In genomic region chr17:37430051-37430591, GRCh38 we compare ENCODE assay signal across 1 cellular context.
A peak's percentile ranks its signal among the peaks of the same experiment; 100 is the strongest.
TF ChIP-seq lines count a peak whose summit lies in the region.

No MANE protein-coding gene starts in this region.

TF ChIP-seq in K562, 482 proteins besides CTCF, POLR2A, EP300 and RAD21 (continues in another document):
- TF ChIP-seq HES1 (IDR thresholded peaks at IDR 0.05; ENCODE audit: low read depth) = no peak
- TF ChIP-seq, protein P1, sequence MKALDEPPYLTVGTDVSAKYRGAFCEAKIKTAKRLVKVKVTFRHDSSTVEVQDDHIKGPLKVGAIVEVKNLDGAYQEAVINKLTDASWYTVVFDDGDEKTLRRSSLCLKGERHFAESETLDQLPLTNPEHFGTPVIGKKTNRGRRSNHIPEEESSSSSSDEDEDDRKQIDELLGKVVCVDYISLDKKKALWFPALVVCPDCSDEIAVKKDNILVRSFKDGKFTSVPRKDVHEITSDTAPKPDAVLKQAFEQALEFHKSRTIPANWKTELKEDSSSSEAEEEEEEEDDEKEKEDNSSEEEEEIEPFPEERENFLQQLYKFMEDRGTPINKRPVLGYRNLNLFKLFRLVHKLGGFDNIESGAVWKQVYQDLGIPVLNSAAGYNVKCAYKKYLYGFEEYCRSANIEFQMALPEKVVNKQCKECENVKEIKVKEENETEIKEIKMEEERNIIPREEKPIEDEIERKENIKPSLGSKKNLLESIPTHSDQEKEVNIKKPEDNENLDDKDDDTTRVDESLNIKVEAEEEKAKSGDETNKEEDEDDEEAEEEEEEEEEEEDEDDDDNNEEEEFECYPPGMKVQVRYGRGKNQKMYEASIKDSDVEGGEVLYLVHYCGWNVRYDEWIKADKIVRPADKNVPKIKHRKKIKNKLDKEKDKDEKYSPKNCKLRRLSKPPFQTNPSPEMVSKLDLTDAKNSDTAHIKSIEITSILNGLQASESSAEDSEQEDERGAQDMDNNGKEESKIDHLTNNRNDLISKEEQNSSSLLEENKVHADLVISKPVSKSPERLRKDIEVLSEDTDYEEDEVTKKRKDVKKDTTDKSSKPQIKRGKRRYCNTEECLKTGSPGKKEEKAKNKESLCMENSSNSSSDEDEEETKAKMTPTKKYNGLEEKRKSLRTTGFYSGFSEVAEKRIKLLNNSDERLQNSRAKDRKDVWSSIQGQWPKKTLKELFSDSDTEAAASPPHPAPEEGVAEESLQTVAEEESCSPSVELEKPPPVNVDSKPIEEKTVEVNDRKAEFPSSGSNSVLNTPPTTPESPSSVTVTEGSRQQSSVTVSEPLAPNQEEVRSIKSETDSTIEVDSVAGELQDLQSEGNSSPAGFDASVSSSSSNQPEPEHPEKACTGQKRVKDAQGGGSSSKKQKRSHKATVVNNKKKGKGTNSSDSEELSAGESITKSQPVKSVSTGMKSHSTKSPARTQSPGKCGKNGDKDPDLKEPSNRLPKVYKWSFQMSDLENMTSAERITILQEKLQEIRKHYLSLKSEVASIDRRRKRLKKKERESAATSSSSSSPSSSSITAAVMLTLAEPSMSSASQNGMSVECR (CRISPR knock-in tag; IDR thresholded peaks at IDR 0.05) = no peak
- TF ChIP-seq POLR2H (tag; IDR thresholded peaks at IDR 0.05; ENCODE audit: low read depth) = peak; percentile 31; the same call in 1 of the 2 replicates
- no peak for TF ChIP-seq ZNF318 (IDR thresholded peaks at IDR 0.05; ENCODE audit: borderline replicate concordance in 1 of 2, low read depth in 1 of 2)
- no peak for TF ChIP-seq ATF1 (CRISPR knock-in tag; IDR thresholded peaks at IDR 0.05)
- 0 out of 2 replicates have a peak, but pooled peaks have one; percentile 34 for TF ChIP-seq ATF1 (tag; IDR thresholded peaks at IDR 0.05)
- peak; percentile 40; the same call in 1 of the 2 replicates for TF ChIP-seq CEBPG (CRISPR knock-in tag; IDR thresholded peaks at IDR 0.05)
- peak; percentile 67 to 94 for TF ChIP-seq CEBPG (tag; conservative IDR thresholded peaks at IDR 0.05 in 1 of 2, IDR thresholded peaks at IDR 0.05 in 1 of 2)
- TF ChIP-seq CBX8 (IDR thresholded peaks at IDR 0.05; ENCODE audit: borderline replicate concordance, extremely low read depth, low read depth, low read length, poor library complexity, severe bottlenecking) = no peak
- no peak for TF ChIP-seq POLR2AphosphoS5 (IDR thresholded peaks at IDR 0.05; ENCODE audit: control insufficient read depth, insufficient read depth, low read depth, low read length)
- TF ChIP-seq ZNF584 (CRISPR knock-in tag; IDR thresholded peaks at IDR 0.05; ENCODE audit: low read depth) = 0 out of 2 replicates have a peak, but pooled peaks have one; percentile 53
- TF ChIP-seq MYNN (IDR thresholded peaks at IDR 0.05) = no peak
- no peak for TF ChIP-seq MYNN (CRISPR knock-in tag; IDR thresholded peaks at IDR 0.05)
- no peak for TF ChIP-seq HDAC8 (tag; IDR thresholded peaks at IDR 0.05)
- TF ChIP-seq RBM17 (IDR thresholded peaks at IDR 0.05; ENCODE audit: borderline replicate concordance, low read depth, low read length) = no peak
- TF ChIP-seq DMBX1 (CRISPR knock-in tag; IDR thresholded peaks at IDR 0.05; ENCODE audit: borderline replicate concordance) = peak; percentile 26
- TF ChIP-seq ZNF589 (CRISPR knock-in tag; IDR thresholded peaks at IDR 0.05; ENCODE audit: low read depth) = 0 out of 2 replicates have a peak, but pooled peaks have one; percentile 48
- TF ChIP-seq, protein P2, sequence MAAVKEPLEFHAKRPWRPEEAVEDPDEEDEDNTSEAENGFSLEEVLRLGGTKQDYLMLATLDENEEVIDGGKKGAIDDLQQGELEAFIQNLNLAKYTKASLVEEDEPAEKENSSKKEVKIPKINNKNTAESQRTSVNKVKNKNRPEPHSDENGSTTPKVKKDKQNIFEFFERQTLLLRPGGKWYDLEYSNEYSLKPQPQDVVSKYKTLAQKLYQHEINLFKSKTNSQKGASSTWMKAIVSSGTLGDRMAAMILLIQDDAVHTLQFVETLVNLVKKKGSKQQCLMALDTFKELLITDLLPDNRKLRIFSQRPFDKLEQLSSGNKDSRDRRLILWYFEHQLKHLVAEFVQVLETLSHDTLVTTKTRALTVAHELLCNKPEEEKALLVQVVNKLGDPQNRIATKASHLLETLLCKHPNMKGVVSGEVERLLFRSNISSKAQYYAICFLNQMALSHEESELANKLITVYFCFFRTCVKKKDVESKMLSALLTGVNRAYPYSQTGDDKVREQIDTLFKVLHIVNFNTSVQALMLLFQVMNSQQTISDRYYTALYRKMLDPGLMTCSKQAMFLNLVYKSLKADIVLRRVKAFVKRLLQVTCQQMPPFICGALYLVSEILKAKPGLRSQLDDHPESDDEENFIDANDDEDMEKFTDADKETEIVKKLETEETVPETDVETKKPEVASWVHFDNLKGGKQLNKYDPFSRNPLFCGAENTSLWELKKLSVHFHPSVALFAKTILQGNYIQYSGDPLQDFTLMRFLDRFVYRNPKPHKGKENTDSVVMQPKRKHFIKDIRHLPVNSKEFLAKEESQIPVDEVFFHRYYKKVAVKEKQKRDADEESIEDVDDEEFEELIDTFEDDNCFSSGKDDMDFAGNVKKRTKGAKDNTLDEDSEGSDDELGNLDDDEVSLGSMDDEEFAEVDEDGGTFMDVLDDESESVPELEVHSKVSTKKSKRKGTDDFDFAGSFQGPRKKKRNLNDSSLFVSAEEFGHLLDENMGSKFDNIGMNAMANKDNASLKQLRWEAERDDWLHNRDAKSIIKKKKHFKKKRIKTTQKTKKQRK (IDR thresholded peaks at IDR 0.05; ENCODE audit: borderline replicate concordance, low read depth, low read length) = no peak
- TF ChIP-seq THRAP3 (IDR thresholded peaks at IDR 0.05; ENCODE audit: borderline replicate concordance) = no peak
- TF ChIP-seq HNRNPL (IDR thresholded peaks at IDR 0.05; ENCODE audit: low read depth, low read length) = no peak
- no peak for TF ChIP-seq BRD4 (IDR thresholded peaks at IDR 0.05)
- TF ChIP-seq ZNF121 (CRISPR knock-in tag; conservative IDR thresholded peaks at IDR 0.05) = no peak
- TF ChIP-seq, protein P3, sequence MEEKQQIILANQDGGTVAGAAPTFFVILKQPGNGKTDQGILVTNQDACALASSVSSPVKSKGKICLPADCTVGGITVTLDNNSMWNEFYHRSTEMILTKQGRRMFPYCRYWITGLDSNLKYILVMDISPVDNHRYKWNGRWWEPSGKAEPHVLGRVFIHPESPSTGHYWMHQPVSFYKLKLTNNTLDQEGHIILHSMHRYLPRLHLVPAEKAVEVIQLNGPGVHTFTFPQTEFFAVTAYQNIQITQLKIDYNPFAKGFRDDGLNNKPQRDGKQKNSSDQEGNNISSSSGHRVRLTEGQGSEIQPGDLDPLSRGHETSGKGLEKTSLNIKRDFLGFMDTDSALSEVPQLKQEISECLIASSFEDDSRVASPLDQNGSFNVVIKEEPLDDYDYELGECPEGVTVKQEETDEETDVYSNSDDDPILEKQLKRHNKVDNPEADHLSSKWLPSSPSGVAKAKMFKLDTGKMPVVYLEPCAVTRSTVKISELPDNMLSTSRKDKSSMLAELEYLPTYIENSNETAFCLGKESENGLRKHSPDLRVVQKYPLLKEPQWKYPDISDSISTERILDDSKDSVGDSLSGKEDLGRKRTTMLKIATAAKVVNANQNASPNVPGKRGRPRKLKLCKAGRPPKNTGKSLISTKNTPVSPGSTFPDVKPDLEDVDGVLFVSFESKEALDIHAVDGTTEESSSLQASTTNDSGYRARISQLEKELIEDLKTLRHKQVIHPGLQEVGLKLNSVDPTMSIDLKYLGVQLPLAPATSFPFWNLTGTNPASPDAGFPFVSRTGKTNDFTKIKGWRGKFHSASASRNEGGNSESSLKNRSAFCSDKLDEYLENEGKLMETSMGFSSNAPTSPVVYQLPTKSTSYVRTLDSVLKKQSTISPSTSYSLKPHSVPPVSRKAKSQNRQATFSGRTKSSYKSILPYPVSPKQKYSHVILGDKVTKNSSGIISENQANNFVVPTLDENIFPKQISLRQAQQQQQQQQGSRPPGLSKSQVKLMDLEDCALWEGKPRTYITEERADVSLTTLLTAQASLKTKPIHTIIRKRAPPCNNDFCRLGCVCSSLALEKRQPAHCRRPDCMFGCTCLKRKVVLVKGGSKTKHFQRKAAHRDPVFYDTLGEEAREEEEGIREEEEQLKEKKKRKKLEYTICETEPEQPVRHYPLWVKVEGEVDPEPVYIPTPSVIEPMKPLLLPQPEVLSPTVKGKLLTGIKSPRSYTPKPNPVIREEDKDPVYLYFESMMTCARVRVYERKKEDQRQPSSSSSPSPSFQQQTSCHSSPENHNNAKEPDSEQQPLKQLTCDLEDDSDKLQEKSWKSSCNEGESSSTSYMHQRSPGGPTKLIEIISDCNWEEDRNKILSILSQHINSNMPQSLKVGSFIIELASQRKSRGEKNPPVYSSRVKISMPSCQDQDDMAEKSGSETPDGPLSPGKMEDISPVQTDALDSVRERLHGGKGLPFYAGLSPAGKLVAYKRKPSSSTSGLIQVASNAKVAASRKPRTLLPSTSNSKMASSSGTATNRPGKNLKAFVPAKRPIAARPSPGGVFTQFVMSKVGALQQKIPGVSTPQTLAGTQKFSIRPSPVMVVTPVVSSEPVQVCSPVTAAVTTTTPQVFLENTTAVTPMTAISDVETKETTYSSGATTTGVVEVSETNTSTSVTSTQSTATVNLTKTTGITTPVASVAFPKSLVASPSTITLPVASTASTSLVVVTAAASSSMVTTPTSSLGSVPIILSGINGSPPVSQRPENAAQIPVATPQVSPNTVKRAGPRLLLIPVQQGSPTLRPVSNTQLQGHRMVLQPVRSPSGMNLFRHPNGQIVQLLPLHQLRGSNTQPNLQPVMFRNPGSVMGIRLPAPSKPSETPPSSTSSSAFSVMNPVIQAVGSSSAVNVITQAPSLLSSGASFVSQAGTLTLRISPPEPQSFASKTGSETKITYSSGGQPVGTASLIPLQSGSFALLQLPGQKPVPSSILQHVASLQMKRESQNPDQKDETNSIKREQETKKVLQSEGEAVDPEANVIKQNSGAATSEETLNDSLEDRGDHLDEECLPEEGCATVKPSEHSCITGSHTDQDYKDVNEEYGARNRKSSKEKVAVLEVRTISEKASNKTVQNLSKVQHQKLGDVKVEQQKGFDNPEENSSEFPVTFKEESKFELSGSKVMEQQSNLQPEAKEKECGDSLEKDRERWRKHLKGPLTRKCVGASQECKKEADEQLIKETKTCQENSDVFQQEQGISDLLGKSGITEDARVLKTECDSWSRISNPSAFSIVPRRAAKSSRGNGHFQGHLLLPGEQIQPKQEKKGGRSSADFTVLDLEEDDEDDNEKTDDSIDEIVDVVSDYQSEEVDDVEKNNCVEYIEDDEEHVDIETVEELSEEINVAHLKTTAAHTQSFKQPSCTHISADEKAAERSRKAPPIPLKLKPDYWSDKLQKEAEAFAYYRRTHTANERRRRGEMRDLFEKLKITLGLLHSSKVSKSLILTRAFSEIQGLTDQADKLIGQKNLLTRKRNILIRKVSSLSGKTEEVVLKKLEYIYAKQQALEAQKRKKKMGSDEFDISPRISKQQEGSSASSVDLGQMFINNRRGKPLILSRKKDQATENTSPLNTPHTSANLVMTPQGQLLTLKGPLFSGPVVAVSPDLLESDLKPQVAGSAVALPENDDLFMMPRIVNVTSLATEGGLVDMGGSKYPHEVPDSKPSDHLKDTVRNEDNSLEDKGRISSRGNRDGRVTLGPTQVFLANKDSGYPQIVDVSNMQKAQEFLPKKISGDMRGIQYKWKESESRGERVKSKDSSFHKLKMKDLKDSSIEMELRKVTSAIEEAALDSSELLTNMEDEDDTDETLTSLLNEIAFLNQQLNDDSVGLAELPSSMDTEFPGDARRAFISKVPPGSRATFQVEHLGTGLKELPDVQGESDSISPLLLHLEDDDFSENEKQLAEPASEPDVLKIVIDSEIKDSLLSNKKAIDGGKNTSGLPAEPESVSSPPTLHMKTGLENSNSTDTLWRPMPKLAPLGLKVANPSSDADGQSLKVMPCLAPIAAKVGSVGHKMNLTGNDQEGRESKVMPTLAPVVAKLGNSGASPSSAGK (IDR thresholded peaks at IDR 0.05) = 0 out of 2 replicates have a peak, but pooled peaks have one; percentile 9
